ENCODE assay signal across 26 cellular contexts in the genomic region with DNA sequence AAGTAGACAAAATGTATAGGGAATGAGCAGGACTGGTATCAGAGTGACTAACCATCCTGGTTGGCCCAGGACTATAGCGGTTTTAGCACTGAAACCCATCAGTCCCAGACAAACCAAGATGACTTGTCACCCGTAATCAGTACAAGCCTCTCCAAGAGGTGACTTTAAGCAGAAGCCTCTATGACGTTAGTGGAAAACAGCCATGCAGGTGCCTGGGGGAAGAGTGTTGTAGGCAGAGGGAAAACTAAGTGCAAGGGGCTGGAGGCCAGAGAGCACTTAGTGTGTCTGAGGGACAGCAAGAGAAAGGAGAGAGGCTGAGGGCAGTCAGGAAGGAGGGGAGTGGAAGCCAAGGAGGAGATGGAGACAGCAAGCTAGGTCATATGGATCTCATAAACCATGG. TPM values are rescaled to one million over a fixed set of nuclear protein-coding genes. Genes with fewer than 3 reads are reported as not detected.
A peak's percentile ranks its signal among the peaks of the same experiment; 100 is the strongest.
DNase-seq lines count a peak whose midpoint lies in the region; ATAC-seq, FAIRE-seq and TF ChIP-seq lines count a peak whose summit lies in the region.
"Had no signal": no experiment of that assay in that cellular context is flagged by ENCODE, and none has a peak within 500 bp of the region (broad histone marks: within the 10 kb centered on the region; RNA-seq: fewer than 3 reads in every experiment).

No MANE protein-coding gene starts in this region.

- no peak for TF ChIP-seq POLR2A in HepG2 (IDR thresholded peaks at IDR 0.05; ENCODE audit: insufficient read depth in 1 of 2, low read depth in 2 of 2, low read length in 2 of 2)

- H3K9me3 Mint-ChIP-seq in activated T-helper 17 cell treated with anti-CD3 and anti-CD28 coated beads, Interleukin-2, amount 50 U/mL, for 72 hours: no peaks in the 10 kb centered on the region
- H3K9me3 Mint-ChIP-seq in glutamatergic neuron (ENCODE audit: unreplicated experiment): no peaks in the 10 kb centered on the region

- no peak overlapping the region for H3K18ac ChIP-seq in trophoblast cell (ENCODE audit: low read length)

- peak; percentile 11 for DNase-seq in ELF-1 (ENCODE audit: low read depth, low spot score)
- DNase-seq in HepG2 (ENCODE audit: low spot score): no peak
- peak; percentile 86 to 90 for DNase-seq in trophoblast cell
- no peak for DNase-seq in glutamatergic neuron
- DNase-seq in pons (ENCODE audit: low spot score): no peak
- no peak for DNase-seq in cerebellar cortex (ENCODE audit: low spot score)
- DNase-seq: DMS53, GF-D8, GOT3, HCEC 1CT, IMR-90, MV-4-11, NCI-H1694 treated with DMSO at 0.1 percent for 48 hours, NCI-H2081 treated with DMSO at 0.1 percent for 48 hours, NCI-H2171 treated with DMSO at 0.1 percent for 48 hours, NCI-H526, PC-9, SIG-M5 had no signal

- H3K4me3 Mint-ChIP-seq in activated T-helper 17 cell treated with anti-CD3 and anti-CD28 coated beads, Interleukin-2, amount 50 U/mL, for 72 hours: no peak overlapping the region
- no peak overlapping the region for H3K4me3 Mint-ChIP-seq in glutamatergic neuron (ENCODE audit: unreplicated experiment)
- H3K4me3 Mint-ChIP-seq: B cell, CD14-positive monocyte had no signal

- no peak overlapping the region for H2BK120ac ChIP-seq in trophoblast cell (ENCODE audit: insufficient read depth, low read length, poor library complexity)

- H4K8ac ChIP-seq in trophoblast cell (ENCODE audit: low read depth, low read length): no peak overlapping the region

- H4K91ac ChIP-seq in trophoblast cell (ENCODE audit: low read depth, low read length): no peak overlapping the region

- no peaks in the 10 kb centered on the region for H3K36me3 Mint-ChIP-seq in activated T-helper 17 cell treated with anti-CD3 and anti-CD28 coated beads, Interleukin-2, amount 50 U/mL, for 72 hours (ENCODE audit: low read depth)
- H3K36me3 Mint-ChIP-seq in glutamatergic neuron (ENCODE audit: unreplicated experiment): no peaks in the 10 kb centered on the region
- H3K36me3 Mint-ChIP-seq: CD14-positive monocyte had no signal

- H3K4me2 ChIP-seq in HepG2 (ENCODE audit: low read depth, low read length): no peak overlapping the region
- H3K4me2 ChIP-seq in trophoblast cell (ENCODE audit: low read length): no peak overlapping the region
- H3K4me2 ChIP-seq: A549, PC-9 had no signal

- no peak overlapping the region for H4K12ac ChIP-seq in trophoblast cell (ENCODE audit: low read depth, low read length)

- CTCF ChIA-PET in HepG2 (lab: Yijun Ruan, JAX; ENCODE audit: low intra/inter-chr PET ratio, low total read pairs): no interaction called here

- H2AFZ ChIP-seq in HepG2 (ENCODE audit: low read length): no peak overlapping the region
- no peak overlapping the region for H2AFZ ChIP-seq in trophoblast cell (ENCODE audit: insufficient read depth, low read length, poor library complexity)
- H2AFZ ChIP-seq: PC-9 had no signal

- peaks cover 2% of the 10 kb centered on the region for H3K79me1 ChIP-seq in trophoblast cell (ENCODE audit: low read length)

- in situ Hi-C loops in HepG2 (cut with HindIII; ENCODE audit: extremely low pct_ligation_motif_present, low pct_unique_long_range_greater_than_20kb): no loop called here

- H3K27me3 Mint-ChIP-seq in activated T-helper 17 cell treated with anti-CD3 and anti-CD28 coated beads, Interleukin-2, amount 50 U/mL, for 72 hours: no peaks in the 10 kb centered on the region
- H3K27me3 Mint-ChIP-seq in glutamatergic neuron (ENCODE audit: unreplicated experiment): peaks cover 5% of the 10 kb centered on the region
- H3K27me3 Mint-ChIP-seq: B cell had no signal

- H3K9me3 ChIP-seq in HepG2 (ENCODE audit: low read length) (no peaks in the 10 kb centered on the region), trophoblast cell (ENCODE audit: insufficient read depth, low read depth, low read length) (peaks cover 1% of the 10 kb centered on the region)
- H3K9me3 ChIP-seq: A549 had no signal

- no peak overlapping the region for H3K27ac ChIP-seq in HepG2 (ENCODE audit: extremely low read length, insufficient read depth, low read length)
- H3K27ac ChIP-seq in trophoblast cell (ENCODE audit: low read depth, low read length): no peak overlapping the region
- H3K27ac ChIP-seq: PC-9, RWPE1 had no signal

- POLR2A ChIA-PET in HepG2 (lab: Yijun Ruan, JAX): interaction anchor here (5.5 to 6.8 kb wide), 4 partner anchors 12 to 104 kb away, joined by 40 to 109 read pairs (median 88); a partner anchor contains a TSS

- no peak overlapping the region for H2BK5ac ChIP-seq in trophoblast cell (ENCODE audit: low read depth, low read length, poor library complexity)

- WGBS in HepG2 (ENCODE audit: low lambda C conversion rate): 95% methylated on average over 3 of the region's 3 CpGs
- no CpG with 5 or more reads among the region's 3 CpGs for WGBS in trophoblast cell (ENCODE audit: extremely low coverage, insufficient coverage, insufficient read length)

- H3K9ac ChIP-seq in HepG2 (ENCODE audit: insufficient read depth, low read depth, low read length) (no peak overlapping the region), trophoblast cell (ENCODE audit: low read length) (no peak overlapping the region)

- H4K20me1 ChIP-seq in HepG2 (ENCODE audit: insufficient read depth, low read length): no peaks in the 10 kb centered on the region

- intact Hi-C loops in HepG2 (cut with micrococcal nuclease; ENCODE audit: unreplicated experiment): no loop called here

- H2AK5ac ChIP-seq in trophoblast cell (ENCODE audit: low read length): no peak overlapping the region

- TF ChIP-seq CTCF in HepG2 (CRISPR knock-in tag; IDR thresholded peaks at IDR 0.05): no peak
- TF ChIP-seq CTCF in glutamatergic neuron (IDR thresholded peaks at IDR 0.05; ENCODE audit: partially characterized antibody, unreplicated experiment): no peak

- BruUV-seq in HepG2 (replicated peaks; lab: Mats Ljungman, UMichigan): no TSS peak

- H3K4ac ChIP-seq in trophoblast cell (ENCODE audit: low read depth, low read length): no peak overlapping the region

- no peak for FAIRE-seq in HepG2 (lab: Jason Lieb, UNC)
- FAIRE-seq: A549, D721Med had no signal

- H3K79me2 ChIP-seq in HepG2 (ENCODE audit: insufficient read depth, low read length) (peaks cover 10% of the 10 kb centered on the region), trophoblast cell (ENCODE audit: control insufficient read depth, insufficient read depth, low read length, poor library complexity) (no peaks in the 10 kb centered on the region)

- H3K14ac ChIP-seq in trophoblast cell (ENCODE audit: low read length): no peak overlapping the region

- H3K27ac Mint-ChIP-seq in activated T-helper 17 cell treated with anti-CD3 and anti-CD28 coated beads, Interleukin-2, amount 50 U/mL, for 72 hours: no peak overlapping the region
- H3K27ac Mint-ChIP-seq in glutamatergic neuron (ENCODE audit: unreplicated experiment): no peak overlapping the region
- H3K27ac Mint-ChIP-seq: B cell, CD14-positive monocyte had no signal

- H3K4me1 Mint-ChIP-seq in activated T-helper 17 cell treated with anti-CD3 and anti-CD28 coated beads, Interleukin-2, amount 50 U/mL, for 72 hours: peaks cover 4% of the 10 kb centered on the region
- peaks cover 4% of the 10 kb centered on the region for H3K4me1 Mint-ChIP-seq in glutamatergic neuron (ENCODE audit: low read depth, unreplicated experiment)
- H3K4me1 Mint-ChIP-seq: B cell had no signal

- no peak for TF ChIP-seq EP300 in HepG2 (IDR thresholded peaks at IDR 0.05; ENCODE audit: low read depth in 2 of 2, low read length in 2 of 2)
- no peak for TF ChIP-seq EP300 in HepG2 (CRISPR knock-in tag; IDR thresholded peaks at IDR 0.05; ENCODE audit: borderline replicate concordance)

- no peak for TF ChIP-seq RAD21 in HepG2 (CRISPR knock-in tag; IDR thresholded peaks at IDR 0.05)

- H2BK12ac ChIP-seq in trophoblast cell (ENCODE audit: low read length): no peak overlapping the region

- peak; percentile 23 for ATAC-seq in activated T-helper 17 cell treated with anti-CD3 and anti-CD28 coated beads, Interleukin-2, amount 50 U/mL, for 72 hours (replicated peaks)
- ATAC-seq in HepG2 (no peak), GM21390 (IDR thresholded peaks at IDR 0.05; ENCODE audit: unreplicated experiment) (no peak)
- ATAC-seq: A549 had no signal

- H3K4me1 ChIP-seq in HepG2 (ENCODE audit: insufficient read depth, low read length): peaks cover 44% of the 10 kb centered on the region
- H3K4me1 ChIP-seq in trophoblast cell (ENCODE audit: control insufficient read depth in 1 of 2, insufficient read depth in 2 of 2, low read length in 2 of 2): peaks cover 8 to 12% of the 10 kb centered on the region in 2 experiments

- H3K36me3 ChIP-seq in HepG2 (replicated peaks in 1 of 2; ENCODE audit: control insufficient read depth in 1 of 2, insufficient read depth in 2 of 2, low read length in 2 of 2) (no peaks in the 10 kb centered on the region), trophoblast cell (ENCODE audit: control insufficient read depth in 1 of 2, insufficient read depth in 2 of 2, low read length in 2 of 2) (no peaks in the 10 kb centered on the region)

- no peak overlapping the region for H3K23ac ChIP-seq in trophoblast cell (ENCODE audit: low read length)

- no peaks in the 10 kb centered on the region; a peak in 1 of 5 replicates for H3K27me3 ChIP-seq in HepG2 (ENCODE audit: control insufficient read depth in 1 of 2, insufficient read depth in 2 of 2, low read length in 2 of 2)
- no peaks in the 10 kb centered on the region for H3K27me3 ChIP-seq in trophoblast cell (ENCODE audit: insufficient read depth, low read length)

- H3K4me3 ChIP-seq in HepG2 (replicated peaks in 1 of 3; ENCODE audit: insufficient read depth in 1 of 3, low read depth in 2 of 3, low read length in 3 of 3) (no peak overlapping the region), trophoblast cell (ENCODE audit: low read depth, low read length) (no peak overlapping the region)
- H3K4me3 ChIP-seq: A549, PC-9 had no signal

RNA-seq across cellular contexts. Expression of a gene that starts 2.1 kb away (rescaled TPM):
- total RNA-seq in activated T-helper 17 cell treated with anti-CD3 and anti-CD28 coated beads, Interleukin-2, amount 50 U/mL, for 72 hours: 1 to 10 TPM in 1 of 2 donors, under 1 TPM in 1; 0.22 to 2.9 TPM
- total RNA-seq in HepG2 (2016; rRNA removed; fragmentation: Illumina TruSeq; extraction: Trizol) (29.4 and 34.3 TPM in 2 replicates), glutamatergic neuron (ENCODE audit: unreplicated experiment) (0.56 TPM)
- 8.6 and 11.8 TPM in 2 replicates for total RNA-seq in HepG2 (2016; cell fraction: cytosol; rRNA removed; fragmentation: Illumina TruSeq; extraction: Trizol; ENCODE audit: low read depth)
- 29.7 and 31.2 TPM in 2 replicates for total RNA-seq in HepG2 (2016; cell fraction: insoluble cytoplasmic fraction; rRNA removed; fragmentation: Illumina TruSeq; extraction: Trizol)
- total RNA-seq in HepG2 (2016; cell fraction: membrane; rRNA removed; fragmentation: Illumina TruSeq; extraction: Trizol): 25.9 and 26.5 TPM in 2 replicates
- 19.8 and 26.8 TPM in 2 replicates for total RNA-seq in HepG2 (2016; cell fraction: nucleus; rRNA removed; fragmentation: Illumina TruSeq; extraction: Trizol)
- 6.2 and 12.6 TPM in 2 replicates for polyA plus RNA-seq in HepG2 (2011; rRNA removed)
- 3.9 and 5.3 TPM in 2 replicates for polyA plus RNA-seq in HepG2 (2011; cell fraction: cytosol; rRNA removed)
- polyA plus RNA-seq in HepG2 (2011; cell fraction: nucleus; rRNA removed): 24.1 and 26.7 TPM in 2 replicates
- 6.9 and 8.9 TPM in 2 replicates for polyA plus RNA-seq in HepG2 (2012)
- 5.2 and 5.4 TPM in 2 replicates for polyA plus RNA-seq in HepG2 (2016; cell fraction: cytosol; fragmentation: Illumina TruSeq; extraction: Trizol; ENCODE audit: low read depth)
- polyA plus RNA-seq in HepG2 (2016; cell fraction: insoluble cytoplasmic fraction; fragmentation: Illumina TruSeq; extraction: Trizol; ENCODE audit: low read depth): 21.3 and 23.7 TPM in 2 replicates
- polyA plus RNA-seq in HepG2 (2016; cell fraction: membrane; fragmentation: Illumina TruSeq; extraction: Trizol; ENCODE audit: low read depth): 14.3 and 14.5 TPM in 2 replicates
- polyA plus RNA-seq in HepG2 (2016; cell fraction: nucleus; fragmentation: Illumina TruSeq; extraction: Trizol; ENCODE audit: insufficient read depth, low read depth): 36.0 and 42.8 TPM in 2 replicates
- 1.3 and 17.3 TPM in 2 replicates for polyA minus RNA-seq in HepG2 (2011; rRNA and poly(A)+ RNA removed; ENCODE audit: low replicate concordance)
- polyA minus RNA-seq in HepG2 (2011; cell fraction: cytosol; rRNA and poly(A)+ RNA removed): 4.6 and 10.9 TPM in 2 replicates
- polyA minus RNA-seq in HepG2 (2011; cell fraction: nucleus; rRNA and poly(A)+ RNA removed): 16.4 and 18.5 TPM in 2 replicates
- 0.56 and 0.61 TPM in 2 replicates for polyA plus RNA-seq in trophoblast cell (2013)
- total RNA-seq: HT1080 had no signal
- polyA plus RNA-seq: CD14-positive monocyte had no signal

RNA-seq across cellular contexts. Expression of a gene that starts 29.8 kb away (rescaled TPM):
- total RNA-seq in activated T-helper 17 cell treated with anti-CD3 and anti-CD28 coated beads, Interleukin-2, amount 50 U/mL, for 72 hours: 10 to 100 TPM; 10.9 to 15.9 TPM
- 64.0 and 80.6 TPM in 2 replicates for total RNA-seq in HepG2 (2016; rRNA removed; fragmentation: Illumina TruSeq; extraction: Trizol)
- total RNA-seq in HepG2 (2016; cell fraction: cytosol; rRNA removed; fragmentation: Illumina TruSeq; extraction: Trizol; ENCODE audit: low read depth): 77.1 and 79.7 TPM in 2 replicates
- total RNA-seq in HepG2 (2016; cell fraction: insoluble cytoplasmic fraction; rRNA removed; fragmentation: Illumina TruSeq; extraction: Trizol): 66.3 and 80.0 TPM in 2 replicates
- 101 and 102 TPM in 2 replicates for total RNA-seq in HepG2 (2016; cell fraction: membrane; rRNA removed; fragmentation: Illumina TruSeq; extraction: Trizol)
- total RNA-seq in HepG2 (2016; cell fraction: nucleus; rRNA removed; fragmentation: Illumina TruSeq; extraction: Trizol): 36.2 and 38.4 TPM in 2 replicates
- 36.9 and 48.0 TPM in 2 replicates for polyA plus RNA-seq in HepG2 (2011; rRNA removed)
- polyA plus RNA-seq in HepG2 (2011; cell fraction: cytosol; rRNA removed): 35.4 and 36.4 TPM in 2 replicates
- 22.2 and 22.4 TPM in 2 replicates for polyA plus RNA-seq in HepG2 (2011; cell fraction: nucleus; rRNA removed)
- 31.1 and 41.7 TPM in 2 replicates for polyA plus RNA-seq in HepG2 (2012)
- polyA plus RNA-seq in HepG2 (2016; cell fraction: cytosol; fragmentation: Illumina TruSeq; extraction: Trizol; ENCODE audit: low read depth): 83.2 and 85.7 TPM in 2 replicates
- polyA plus RNA-seq in HepG2 (2016; cell fraction: insoluble cytoplasmic fraction; fragmentation: Illumina TruSeq; extraction: Trizol; ENCODE audit: low read depth): 91.0 and 94.9 TPM in 2 replicates
- polyA plus RNA-seq in HepG2 (2016; cell fraction: membrane; fragmentation: Illumina TruSeq; extraction: Trizol; ENCODE audit: low read depth): 85.8 and 88.2 TPM in 2 replicates
- 41.4 and 43.4 TPM in 2 replicates for polyA plus RNA-seq in HepG2 (2016; cell fraction: nucleus; fragmentation: Illumina TruSeq; extraction: Trizol; ENCODE audit: insufficient read depth, low read depth)
- polyA minus RNA-seq in HepG2 (2011; rRNA and poly(A)+ RNA removed; ENCODE audit: low replicate concordance): 53.4 and 59.7 TPM in 2 replicates
- 15.6 and 20.1 TPM in 2 replicates for polyA minus RNA-seq in HepG2 (2011; cell fraction: cytosol; rRNA and poly(A)+ RNA removed)
- polyA minus RNA-seq in HepG2 (2011; cell fraction: nucleus; rRNA and poly(A)+ RNA removed): 21.4 and 26.9 TPM in 2 replicates
- 25.9 and 30.1 TPM in 2 replicates for polyA plus RNA-seq in trophoblast cell (2013)
- total RNA-seq in glutamatergic neuron (ENCODE audit: unreplicated experiment): 40.3 TPM

RNA-seq across cellular contexts. Expression of a gene that starts 53.5 kb away (rescaled TPM):
- total RNA-seq in activated T-helper 17 cell treated with anti-CD3 and anti-CD28 coated beads, Interleukin-2, amount 50 U/mL, for 72 hours: 10 to 100 TPM in 1 of 2 donors, 1 to 10 TPM in 1; 6.1 to 15.3 TPM
- total RNA-seq in HepG2 (2016; rRNA removed; fragmentation: Illumina TruSeq; extraction: Trizol): 2.4 and 9.0 TPM in 2 replicates
- 2.7 and 2.9 TPM in 2 replicates for total RNA-seq in HepG2 (2016; cell fraction: cytosol; rRNA removed; fragmentation: Illumina TruSeq; extraction: Trizol; ENCODE audit: low read depth)
- 1.7 and 8.3 TPM in 2 replicates for total RNA-seq in HepG2 (2016; cell fraction: insoluble cytoplasmic fraction; rRNA removed; fragmentation: Illumina TruSeq; extraction: Trizol)
- total RNA-seq in HepG2 (2016; cell fraction: membrane; rRNA removed; fragmentation: Illumina TruSeq; extraction: Trizol): 1.8 and 3.0 TPM in 2 replicates
- 19.0 and 22.4 TPM in 2 replicates for total RNA-seq in HepG2 (2016; cell fraction: nucleus; rRNA removed; fragmentation: Illumina TruSeq; extraction: Trizol)
- polyA plus RNA-seq in HepG2 (2011; rRNA removed): 17.8 and 23.8 TPM in 2 replicates
- 2.3 and 3.0 TPM in 2 replicates for polyA plus RNA-seq in HepG2 (2011; cell fraction: cytosol; rRNA removed)
- 165 and 173 TPM in 2 replicates for polyA plus RNA-seq in HepG2 (2011; cell fraction: nucleus; rRNA removed)
- polyA plus RNA-seq in HepG2 (2012): 11.7 and 15.2 TPM in 2 replicates
- polyA plus RNA-seq in HepG2 (2016; cell fraction: cytosol; fragmentation: Illumina TruSeq; extraction: Trizol; ENCODE audit: low read depth): 0.17 and 0.46 TPM in 2 replicates
- polyA plus RNA-seq in HepG2 (2016; cell fraction: insoluble cytoplasmic fraction; fragmentation: Illumina TruSeq; extraction: Trizol; ENCODE audit: low read depth): 1.1 and 1.9 TPM in 2 replicates
- polyA plus RNA-seq in HepG2 (2016; cell fraction: membrane; fragmentation: Illumina TruSeq; extraction: Trizol; ENCODE audit: low read depth): 0.76 and 0.97 TPM in 2 replicates
- polyA plus RNA-seq in HepG2 (2016; cell fraction: nucleus; fragmentation: Illumina TruSeq; extraction: Trizol; ENCODE audit: insufficient read depth, low read depth): 27.6 and 31.6 TPM in 2 replicates
- polyA minus RNA-seq in HepG2 (2011; rRNA and poly(A)+ RNA removed; ENCODE audit: low replicate concordance): 21.5 and 30.3 TPM in 2 replicates
- 2.5 TPM in 2 replicates for polyA minus RNA-seq in HepG2 (2011; cell fraction: cytosol; rRNA and poly(A)+ RNA removed)
- 70.9 and 90.3 TPM in 2 replicates for polyA minus RNA-seq in HepG2 (2011; cell fraction: nucleus; rRNA and poly(A)+ RNA removed)
- polyA plus RNA-seq in trophoblast cell (2013): 3.3 and 3.7 TPM in 2 replicates
- total RNA-seq in glutamatergic neuron (ENCODE audit: unreplicated experiment): 19.9 TPM
- total RNA-seq: HT1080 had no signal

Comparison
In these comparisons a context has a peak if more than half of its experiments do, and no peak if none do; other contexts are left out.
1. DNase-seq: peak in ELF-1 (single experiment) and trophoblast cell (2 of 2); none in HepG2 (single experiment), glutamatergic neuron (single experiment), pons (single experiment) and cerebellar cortex (single experiment).